8 cellular contexts compared by ENCODE assay signal in the genomic region with DNA sequence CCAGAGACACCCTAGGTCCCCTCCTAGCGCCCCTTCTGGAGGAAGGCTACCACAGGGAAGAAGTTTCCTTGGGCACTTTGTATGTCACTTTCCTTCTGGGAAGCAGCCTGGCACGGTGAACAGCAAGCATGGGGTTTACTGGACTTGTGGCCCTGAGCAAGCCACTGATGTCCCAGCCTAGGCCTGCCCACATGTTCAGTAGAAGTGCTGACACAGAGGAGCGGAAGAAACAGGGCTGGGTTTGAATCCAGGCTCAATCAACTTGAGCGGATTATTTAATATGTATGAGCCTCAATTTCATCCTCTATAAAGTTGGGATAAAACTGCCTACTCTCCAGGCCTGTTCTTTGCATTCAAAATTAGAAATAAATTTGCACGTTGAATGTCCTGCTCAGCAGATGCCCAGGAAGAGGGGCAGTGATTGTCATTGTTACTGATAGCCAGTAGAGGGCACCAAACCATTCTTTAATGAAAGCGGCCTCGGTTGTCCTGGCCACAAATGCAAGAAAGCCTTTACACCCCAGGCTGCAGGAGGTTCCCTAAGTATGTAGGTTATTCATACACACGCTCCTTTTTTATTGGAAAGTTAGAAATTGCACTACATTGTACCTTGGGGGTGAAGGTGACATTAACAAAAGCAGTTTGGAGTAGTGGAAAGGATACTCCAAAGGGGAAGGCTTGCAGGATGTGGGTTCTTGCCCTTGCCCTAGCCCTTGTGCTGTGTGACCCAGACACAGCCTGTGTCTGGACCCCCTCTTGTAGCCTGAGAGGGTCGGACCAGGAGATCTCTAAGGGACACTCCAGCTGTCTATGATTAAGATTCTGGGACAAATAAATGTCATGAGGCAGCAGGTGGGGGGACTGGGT. TPM values are rescaled to one million over a fixed set of nuclear protein-coding genes. Genes with fewer than 3 reads are reported as not detected.
DNase-seq lines count a peak whose midpoint lies in the region; ATAC-seq and TF ChIP-seq lines count a peak whose summit lies in the region.

No MANE protein-coding gene starts in this region.

- H3K9ac ChIP-seq in colonic mucosa (ENCODE audit: low read depth in 2 of 2, low read length in 2 of 2) = no peak overlapping the region

- ATAC-seq in HG02798 (IDR thresholded peaks at IDR 0.05; ENCODE audit: poor library complexity, unreplicated experiment) (peak; percentile 71), left lobe of liver (peak; percentile 99)

- H3K4me1 ChIP-seq in colonic mucosa = no peaks in the 10 kb centered on the region

- TF ChIP-seq CTCF in VCaP (conservative IDR thresholded peaks at IDR 0.05) (peak; percentile 80), colonic mucosa (IDR thresholded peaks at IDR 0.05) (peak; percentile 88)

- no peaks in the 10 kb centered on the region for H3K27me3 ChIP-seq in colonic mucosa

- DNase-seq in GM04504 (ENCODE audit: low read depth) = peak; percentile 44
- DNase-seq in NCI-H2171 treated with DMSO at 0.1 percent for 48 hours (lab: John Stamatoyannopoulos, UW) = peak; percentile 70
- peak; percentile 37 for DNase-seq in colonic mucosa
- DNase-seq in left lobe of liver (ENCODE audit: low spot score) = no peak
- peak; percentile 53 for DNase-seq in stimulated activated CD8-positive, alpha-beta memory T cell treated with anti-CD3 and anti-CD28 coated beads, Interleukin-4, amount 100 ng/mL, for 48 hours
- no peak for DNase-seq in T1000 (lab: John Stamatoyannopoulos, UW)

- H3K4me3 ChIP-seq in colonic mucosa = no peak overlapping the region

- no peaks in the 10 kb centered on the region for H3K9me3 ChIP-seq in colonic mucosa

- intact Hi-C loops in colonic mucosa (cut with DNase I) = loop anchor here (5.0 kb wide), 1 partner anchor 192 kb away; no protein-coding TSS in a partner anchor

- H3K27ac ChIP-seq in VCaP (no peak overlapping the region), colonic mucosa (no peak overlapping the region)

- H3K36me3 ChIP-seq in colonic mucosa = no peaks in the 10 kb centered on the region

RNA-seq across cellular contexts. Expression of a gene that starts 13.4 kb away (rescaled TPM):
- total RNA-seq in colonic mucosa (1 to 10 TPM; 7.0 to 8.0 TPM), left lobe of liver (8.0 TPM)

Comparison
In these comparisons a context has a peak if more than half of its experiments do, and no peak if none do; other contexts are left out.
1. DNase-seq: peak in GM04504 (single experiment), NCI-H2171 treated with DMSO at 0.1 percent for 48 hours (single experiment), colonic mucosa (single experiment) and stimulated activated CD8-positive, alpha-beta memory T cell treated with anti-CD3 and anti-CD28 coated beads, Interleukin-4, amount 100 ng/mL, for 48 hours (single experiment); none in left lobe of liver (single experiment) and T1000 (single experiment).